In genomic region chr1:233614743-233615521, GRCh38 we compare ENCODE assay signal across 7 cellular contexts. TPM values are rescaled to one million over a fixed set of nuclear protein-coding genes. Genes with fewer than 3 reads are reported as not detected.
A peak's percentile ranks its signal among the peaks of the same experiment; 100 is the strongest.
DNase-seq lines count a peak whose midpoint lies in the region; ATAC-seq and TF ChIP-seq lines count a peak whose summit lies in the region.

No MANE protein-coding gene starts in this region.

- TF ChIP-seq CTCF in MCF 10A (IDR thresholded peaks at IDR 0.05; ENCODE audit: unreplicated experiment) (no peak), lower lobe of right lung (IDR thresholded peaks at IDR 0.05) (no peak)

- H3K27ac ChIP-seq in lower lobe of right lung = peak overlapping the region; percentile 76

- peaks cover 21% of the 10 kb centered on the region for H3K27me3 ChIP-seq in lower lobe of right lung (ENCODE audit: low read depth)

- DNase-seq in MCF 10A (ENCODE audit: unreplicated experiment) (peak; percentile 54), lower lobe of right lung (no peak), midbrain (lab: John Stamatoyannopoulos, UW) (no peak), SHP77 (lab: John Stamatoyannopoulos, UW) (no peak), NCI-H1092 treated with DMSO at 0.1 percent for 48 hours (lab: John Stamatoyannopoulos, UW) (no peak)

- H3K27me3 Mint-ChIP-seq in MCF 10A (ENCODE audit: insufficient read depth, unreplicated experiment) = peaks cover 12% of the 10 kb centered on the region

- H3K36me3 Mint-ChIP-seq in MCF 10A (ENCODE audit: insufficient read depth, unreplicated experiment) = peaks cover 20% of the 10 kb centered on the region

- intact Hi-C loops in MCF 10A (cut with micrococcal nuclease) = loop anchor here (1.0 to 5.0 kb wide), 8 partner anchors 49 to 292 kb away; no protein-coding TSS in a partner anchor
- intact Hi-C loops in lower lobe of right lung (cut with DNase I) = no loop called here

- H3K4me1 Mint-ChIP-seq in MCF 10A (ENCODE audit: insufficient read depth, unreplicated experiment) = peaks cover 23% of the 10 kb centered on the region

- POLR2A ChIA-PET in MCF 10A (lab: Yijun Ruan, JAX) = interaction anchor here (0.5 to 3.6 kb wide), 26 partner anchors 9 to 321 kb away, joined by 3 to 23 read pairs (median 4); no protein-coding TSS in a partner anchor

- peak overlapping the region; percentile 96 for H3K27ac Mint-ChIP-seq in MCF 10A (ENCODE audit: low read depth, unreplicated experiment)

- ATAC-seq in GM19023 (IDR thresholded peaks at IDR 0.05; ENCODE audit: unreplicated experiment) = peak; percentile 49
- peak; percentile 44 for ATAC-seq in HG02938 (IDR thresholded peaks at IDR 0.05; ENCODE audit: unreplicated experiment)
- ATAC-seq in lower lobe of right lung = peak; percentile 7 to 28

- H3K9me3 Mint-ChIP-seq in MCF 10A (ENCODE audit: unreplicated experiment) = no peaks in the 10 kb centered on the region

- CTCF ChIA-PET in MCF 10A (lab: Yijun Ruan, JAX) = interaction anchor here (0.6 to 1.0 kb wide), 5 partner anchors 11 to 260 kb away, joined by 3 to 6 read pairs (median 3); no protein-coding TSS in a partner anchor

- H3K36me3 ChIP-seq in lower lobe of right lung = no peaks in the 10 kb centered on the region

- TSS peak; percentile 25 for BruUV-seq in MCF 10A (replicated peaks; lab: Mats Ljungman, UMichigan)

- no peaks in the 10 kb centered on the region for H3K9me3 ChIP-seq in lower lobe of right lung

- H3K4me3 ChIP-seq in lower lobe of right lung = peak overlapping the region; percentile 60

- no peaks in the 10 kb centered on the region for H3K4me1 ChIP-seq in lower lobe of right lung

- peak overlapping the region; percentile 88 for H3K4me3 Mint-ChIP-seq in MCF 10A (ENCODE audit: unreplicated experiment)

RNA-seq across cellular contexts. Expression of gene KCNK1, which starts 1.0 kb away (rescaled TPM):
- total RNA-seq in MCF 10A (2022) (24.3 and 41.3 TPM in 2 replicates), lower lobe of right lung (9.7 TPM)
